8 cellular contexts compared by ENCODE assay signal in genomic region chr9:96654450-96655197, GRCh38. TPM values are rescaled to one million over a fixed set of nuclear protein-coding genes. Genes with fewer than 3 reads are reported as not detected.
DNase-seq lines count a peak whose midpoint lies in the region; ATAC-seq, FAIRE-seq and TF ChIP-seq lines count a peak whose summit lies in the region.

No MANE protein-coding gene starts in this region.

- H3K9me3 Mint-ChIP-seq in mesothelial cell of epicardium: no peaks in the 10 kb centered on the region

- H3K36me3 ChIP-seq in endothelial cell of umbilical vein (ENCODE audit: control insufficient read depth in 2 of 2, extremely low read depth in 1 of 2, insufficient read depth in 2 of 2, low read length in 2 of 2): peaks cover 0 to 3% of the 10 kb centered on the region in 2 experiments

- no peaks in the 10 kb centered on the region for H3K79me2 ChIP-seq in endothelial cell of umbilical vein (ENCODE audit: control insufficient read depth, insufficient read depth, low read length)

- FAIRE-seq in endothelial cell of umbilical vein (lab: Jason Lieb, UNC): peak; percentile 75

- peaks cover 7% of the 10 kb centered on the region for H3K4me1 Mint-ChIP-seq in mesothelial cell of epicardium

- peak overlapping the region; percentile 83 for H3K4me3 Mint-ChIP-seq in mesothelial cell of epicardium

- H3K4me3 ChIP-seq in endothelial cell of umbilical vein (replicated peaks in 1 of 3; ENCODE audit: insufficient read depth in 1 of 3, low read depth in 1 of 3, low read length in 3 of 3): peak overlapping the region; percentile 39 to 51 (median 50)

- no peaks in the 10 kb centered on the region for H4K20me1 ChIP-seq in endothelial cell of umbilical vein (replicated peaks; ENCODE audit: control insufficient read depth, extremely low read depth, insufficient read depth, low read length)

- TF ChIP-seq POLR2A in GM19193 (IDR thresholded peaks at IDR 0.05; ENCODE audit: extremely low read depth, insufficient read depth, insufficient read length) (peak; percentile 27), endothelial cell of umbilical vein (IDR thresholded peaks at IDR 0.05; ENCODE audit: low read depth, low read length) (no peak)

- H3K36me3 Mint-ChIP-seq in mesothelial cell of epicardium: no peaks in the 10 kb centered on the region

- peak overlapping the region; percentile 94 for H2AFZ ChIP-seq in endothelial cell of umbilical vein (ENCODE audit: low read depth, low read length)

- TF ChIP-seq CTCF in endothelial cell of umbilical vein (IDR thresholded peaks at IDR 0.05; ENCODE audit: extremely low read depth in 1 of 2, insufficient read depth in 1 of 2, low read depth in 1 of 2, low read length in 2 of 2): no peak
- TF ChIP-seq CTCF in mesothelial cell of epicardium (IDR thresholded peaks at IDR 0.05; ENCODE audit: unreplicated experiment): no peak

- peak; percentile 53 for ATAC-seq in HG03460 (IDR thresholded peaks at IDR 0.05; ENCODE audit: unreplicated experiment)

- no peaks in the 10 kb centered on the region for H3K27me3 ChIP-seq in endothelial cell of umbilical vein (ENCODE audit: control insufficient read depth in 2 of 2, insufficient read depth in 2 of 2, low read length in 2 of 2)

- H3K4me2 ChIP-seq in endothelial cell of umbilical vein (ENCODE audit: insufficient read depth, low read length): peak overlapping the region; percentile 40

- peak; percentile 84 for DNase-seq in AG08396 (ENCODE audit: low spot score)
- peak; percentile 23 to 66 for DNase-seq in NOMO-1 (lab: John Stamatoyannopoulos, UW; ENCODE audit: unreplicated experiment in 2 of 2)
- peak; percentile 78 for DNase-seq in activated CD8-positive, alpha-beta memory T cell treated with anti-CD3 and anti-CD28 coated beads, Interleukin-2, amount 50 U/mL, for 48 hours
- DNase-seq in endothelial cell of umbilical vein (ENCODE audit: low read depth, low spot score): peak; percentile 89
- peak; percentile 45 to 70 for DNase-seq in mesothelial cell of epicardium (ENCODE audit: low spot score in 2 of 2, unreplicated experiment in 2 of 2)
- peak; percentile 48 for DNase-seq in stimulated activated CD8-positive, alpha-beta memory T cell treated with anti-CD3 and anti-CD28 coated beads, Interleukin-15, amount 100 ng/mL, for 1 hour (ENCODE audit: low read depth)

- CTCF ChIA-PET in endothelial cell of umbilical vein (lab: Charles Lee): interaction anchor here (0.6 to 3.8 kb wide), 7 partner anchors 12 to 337 kb away, joined by 3 to 24 read pairs (median 4); no protein-coding TSS in a partner anchor

- peak overlapping the region; percentile 94 for H3K9ac ChIP-seq in endothelial cell of umbilical vein (replicated peaks; ENCODE audit: extremely low read depth, insufficient read depth, low read length)

- no peaks in the 10 kb centered on the region for H3K9me1 ChIP-seq in endothelial cell of umbilical vein (replicated peaks; ENCODE audit: control insufficient read depth, extremely low read depth, insufficient read depth, low read length)

- POLR2A ChIA-PET in endothelial cell of umbilical vein (lab: Charles Lee): no interaction called here

- intact Hi-C loops in endothelial cell of umbilical vein (cut with micrococcal nuclease): loop anchor here (1.0 to 5.0 kb wide), 6 partner anchors 35 to 422 kb away; partner anchors contain the start of genes CDC14B, HABP4 and ZNF367

- H3K27ac ChIP-seq in endothelial cell of umbilical vein (ENCODE audit: insufficient read depth, low read depth, low read length): peak overlapping the region; percentile 64

- dilution Hi-C loops in endothelial cell of umbilical vein (cut with MboI; ENCODE audit: extremely low pct_ligation_motif_present, low sequenced_read_pairs): no loop called here

- peak overlapping the region; percentile 93 for H3K27ac Mint-ChIP-seq in mesothelial cell of epicardium

- peaks cover 4% of the 10 kb centered on the region for H3K27me3 Mint-ChIP-seq in mesothelial cell of epicardium (ENCODE audit: low read depth)

- H3K9me3 ChIP-seq in endothelial cell of umbilical vein (replicated peaks; ENCODE audit: control insufficient read depth, insufficient read depth, low read length): no peaks in the 10 kb centered on the region

- peaks cover 6% of the 10 kb centered on the region for H3K4me1 ChIP-seq in endothelial cell of umbilical vein (ENCODE audit: control insufficient read depth, extremely low read depth, insufficient read depth, low read length)

- TSS peak; percentile 49 for BruUV-seq in endothelial cell of umbilical vein (replicated peaks; lab: Mats Ljungman, UMichigan)

TF ChIP-seq in endothelial cell of umbilical vein, 7 proteins besides CTCF, POLR2A, EP300 and RAD21:
- TF ChIP-seq POLR2AphosphoS5 (IDR thresholded peaks at IDR 0.05; ENCODE audit: insufficient read depth, low read depth, low read length): peak; percentile 33
- no peak for TF ChIP-seq MAX (IDR thresholded peaks at IDR 0.05; ENCODE audit: insufficient read depth, insufficient read length)
TF ChIP-seq in endothelial cell of umbilical vein: peak in this region for 1.

RNA-seq across cellular contexts. Expression of gene PRXL2C, which starts 0.5 kb away (rescaled TPM):
- total RNA-seq in endothelial cell of umbilical vein (14.5 and 14.7 TPM in 2 replicates), mesothelial cell of epicardium (4.6 to 4.7 TPM (median 4.7 TPM) in 3 replicates)
- 5.3 and 5.4 TPM in 2 replicates for polyA plus RNA-seq in endothelial cell of umbilical vein
- 5.4 and 5.9 TPM in 2 replicates for polyA plus RNA-seq in endothelial cell of umbilical vein (2011; cell fraction: cytosol; rRNA removed)
- polyA plus RNA-seq in endothelial cell of umbilical vein (2011; cell fraction: nucleus; rRNA removed): 1.9 and 2.6 TPM in 2 replicates
- 8.0 and 11.4 TPM in 2 replicates for polyA plus RNA-seq in endothelial cell of umbilical vein (2012)
- polyA minus RNA-seq in endothelial cell of umbilical vein: 4.9 and 6.1 TPM in 2 replicates
- 6.5 TPM for polyA minus RNA-seq in endothelial cell of umbilical vein (2011; cell fraction: cytosol; rRNA and poly(A)+ RNA removed)
- polyA minus RNA-seq in endothelial cell of umbilical vein (2011; cell fraction: nucleus; rRNA and poly(A)+ RNA removed): 3.7 and 8.3 TPM in 2 replicates

RNA-seq across cellular contexts. Expression of gene CDC14B, which starts 35.0 kb away (rescaled TPM):
- total RNA-seq in endothelial cell of umbilical vein (0.74 and 0.93 TPM in 2 replicates), mesothelial cell of epicardium (39.0 to 40.1 TPM (median 39.3 TPM) in 3 replicates)
- 0.30 and 0.39 TPM in 2 replicates for polyA plus RNA-seq in endothelial cell of umbilical vein
- 0.50 and 0.59 TPM in 2 replicates for polyA plus RNA-seq in endothelial cell of umbilical vein (2011; cell fraction: cytosol; rRNA removed)
- polyA plus RNA-seq in endothelial cell of umbilical vein (2011; cell fraction: nucleus; rRNA removed): 1.1 and 1.4 TPM in 2 replicates
- 1.4 and 2.0 TPM in 2 replicates for polyA plus RNA-seq in endothelial cell of umbilical vein (2012)
- 0.68 and 1.9 TPM in 2 replicates for polyA minus RNA-seq in endothelial cell of umbilical vein
- 9.3 TPM for polyA minus RNA-seq in endothelial cell of umbilical vein (2011; cell fraction: cytosol; rRNA and poly(A)+ RNA removed)
- 0.96 and 1.5 TPM in 2 replicates for polyA minus RNA-seq in endothelial cell of umbilical vein (2011; cell fraction: nucleus; rRNA and poly(A)+ RNA removed)

Comparison
In these comparisons a context has a peak if more than half of its experiments do, and no peak if none do; other contexts are left out.
1. Peak in every context shown above with its lines: DNase-seq, ATAC-seq, H3K4me3 ChIP-seq and H3K27ac ChIP-seq.
2. RNA of gene CDC14B, which starts 35.0 kb away (total RNA-seq): 39.0 to 40.1 TPM in mesothelial cell of epicardium; 0.74 to 0.93 TPM in endothelial cell of umbilical vein; every median in the first group is over 10 times any median in the second.